11 cellular contexts compared by ENCODE assay signal in genomic region chr4:101014417-101014816, GRCh38.
A peak's percentile ranks its signal among the peaks of the same experiment; 100 is the strongest.
DNase-seq lines count a peak whose midpoint lies in the region; ATAC-seq, FAIRE-seq and TF ChIP-seq lines count a peak whose summit lies in the region.
"Had no signal": no experiment of that assay in that cellular context is flagged by ENCODE, and none has a peak within 500 bp of the region (broad histone marks: within the 10 kb centered on the region; RNA-seq: fewer than 3 reads in every experiment).

No MANE protein-coding gene starts in this region.

- FAIRE-seq in kidney (lab: Jason Lieb, UNC), result peak; percentile 50

- ATAC-seq in GM18858 (IDR thresholded peaks at IDR 0.05; ENCODE audit: unreplicated experiment) (peak; percentile 43), GM21526 (IDR thresholded peaks at IDR 0.05; ENCODE audit: low FRiP score, unreplicated experiment) (peak; percentile 38), HG03103 (IDR thresholded peaks at IDR 0.05; ENCODE audit: low read depth, unreplicated experiment) (peak; percentile 40), GM19324 (IDR thresholded peaks at IDR 0.05; ENCODE audit: low FRiP score, unreplicated experiment) (no peak)

- H3K9me3 ChIP-seq in kidney (ENCODE audit: control insufficient read depth in 1 of 2, low read length in 2 of 2), result no peaks in the 10 kb centered on the region

- peaks cover 0 to 7% of the 10 kb centered on the region in 2 donors for H3K4me1 ChIP-seq in kidney (ENCODE audit: control insufficient read depth in 1 of 2, insufficient read depth in 1 of 2, low read depth in 1 of 2, low read length in 2 of 2)

- H3K4me3 ChIP-seq in kidney (ENCODE audit: low read length in 2 of 2), result no peak overlapping the region

- no peak for TF ChIP-seq CTCF in kidney (IDR thresholded peaks at IDR 0.05; ENCODE audit: borderline replicate concordance, extremely low read depth, insufficient read depth)

- no peaks in the 10 kb centered on the region for H3K36me3 ChIP-seq in kidney (ENCODE audit: control insufficient read depth in 1 of 2, insufficient read depth in 2 of 2, low read length in 2 of 2)

- H3K27ac ChIP-seq in kidney (ENCODE audit: low read depth in 2 of 2, low read length in 2 of 2), result no peak overlapping the region

- intact Hi-C loops in kidney (cut with DNase I), result no loop called here

- no peak overlapping the region for H3K9ac ChIP-seq in kidney (ENCODE audit: low read length in 2 of 2)

- DNase-seq in kidney (no peak), NCI-H2107 treated with DMSO at 0.1 percent for 48 hours (lab: John Stamatoyannopoulos, UW; ENCODE audit: unreplicated experiment) (no peak), SKM-1 treated with dmso at 0.1 percent for 144 hours (lab: John Stamatoyannopoulos, UW; ENCODE audit: unreplicated experiment) (no peak), cerebellar nuclear complex (lab: John Stamatoyannopoulos, UW) (no peak)
- DNase-seq: activated CD4-positive, alpha-beta memory T cell treated with anti-CD3 and anti-CD28 coated beads, Interleukin-2, amount 10 ng/mL, durations not matched to agents 7 days and 5 days; endodermal cell; substantia nigra had no signal
